19 cellular contexts compared by ENCODE assay signal in genomic region chr4:138646383-138646782, GRCh38.
DNase-seq lines count a peak whose midpoint lies in the region; ATAC-seq and TF ChIP-seq lines count a peak whose summit lies in the region.
"Had no signal": no experiment of that assay in that cellular context is flagged by ENCODE, and none has a peak within 500 bp of the region (broad histone marks: within the 10 kb centered on the region; RNA-seq: fewer than 3 reads in every experiment).

No MANE protein-coding gene starts in this region.

- no peak overlapping the region for H3K4me3 Mint-ChIP-seq in endodermal cell
- H3K4me3 Mint-ChIP-seq: CD8-positive, alpha-beta memory T cell; GM23338; H9; IgD-negative memory B cell had no signal

- intact Hi-C loops in sciatic nerve (cut with DNase I), result no loop called here

- DNase-seq in H4 (ENCODE audit: low spot score) (no peak), sciatic nerve (ENCODE audit: low spot score) (no peak), SHP77 treated with DMSO at 0.1 percent for 48 hours (lab: John Stamatoyannopoulos, UW) (no peak), endodermal cell (no peak)
- DNase-seq: 8988T; AML-193; Caco-2; CD8-positive, alpha-beta memory T cell; DND-41; GDM1; H9; KG1 had no signal

- H3K27ac Mint-ChIP-seq in endodermal cell, result no peak overlapping the region
- H3K27ac Mint-ChIP-seq: CD8-positive, alpha-beta memory T cell; GM23338; H9; IgD-negative memory B cell had no signal

- TF ChIP-seq CTCF in endodermal cell (conservative IDR thresholded peaks at IDR 0.05), result no peak

- ATAC-seq in GM18511 (IDR thresholded peaks at IDR 0.05; ENCODE audit: unreplicated experiment) (peak; percentile 63), GM19025 (IDR thresholded peaks at IDR 0.05; ENCODE audit: low read depth, unreplicated experiment) (peak; percentile 51), HG02798 (IDR thresholded peaks at IDR 0.05; ENCODE audit: poor library complexity, unreplicated experiment) (peak; percentile 66), HG03175 (IDR thresholded peaks at IDR 0.05; ENCODE audit: unreplicated experiment) (peak; percentile 65), sciatic nerve (no peak)

- H3K9me3 Mint-ChIP-seq in endodermal cell, result no peaks in the 10 kb centered on the region
- H3K9me3 Mint-ChIP-seq: GM23338, H9 had no signal

- no peaks in the 10 kb centered on the region for H3K27me3 Mint-ChIP-seq in endodermal cell (ENCODE audit: insufficient read depth)
- H3K27me3 Mint-ChIP-seq: CD8-positive, alpha-beta memory T cell; IgD-negative memory B cell had no signal

- H3K27ac ChIP-seq in endodermal cell (ENCODE audit: low read depth, low read length), result no peak overlapping the region
- H3K27ac ChIP-seq: BLaER1 had no signal

- H3K9me3 ChIP-seq in endodermal cell (ENCODE audit: control insufficient read depth, low read length), result no peaks in the 10 kb centered on the region
- H3K9me3 ChIP-seq: BLaER1, Caco-2 had no signal

- WGBS in endodermal cell (ENCODE audit: insufficient coverage in 1 of 2, insufficient read length in 1 of 2), 2 experiments, result 88% methylated on average over 4 of the region's 4 CpGs; no CpG with 5 or more reads in 1 of the 2 experiments

- H3K27me3 ChIP-seq in endodermal cell (ENCODE audit: control insufficient read depth, insufficient read depth, low read length, poor library complexity, severe bottlenecking), result no peaks in the 10 kb centered on the region
- H3K27me3 ChIP-seq: BLaER1 had no signal

- peaks cover 8% of the 10 kb centered on the region for H3K4me1 Mint-ChIP-seq in endodermal cell
- H3K4me1 Mint-ChIP-seq: CD8-positive, alpha-beta memory T cell; IgD-negative memory B cell had no signal

- no peaks in the 10 kb centered on the region for H3K4me1 ChIP-seq in endodermal cell (ENCODE audit: control insufficient read depth, insufficient read depth, low read length)
- H3K4me1 ChIP-seq: BLaER1, Caco-2 had no signal

- no peak overlapping the region for H3K4me3 ChIP-seq in endodermal cell (ENCODE audit: low read length)
- H3K4me3 ChIP-seq: BLaER1, GM23338 had no signal

- no peaks in the 10 kb centered on the region for H3K36me3 Mint-ChIP-seq in endodermal cell (ENCODE audit: low read depth)
- H3K36me3 Mint-ChIP-seq: CD8-positive, alpha-beta memory T cell; IgD-negative memory B cell had no signal

- no peaks in the 10 kb centered on the region for H3K36me3 ChIP-seq in endodermal cell (ENCODE audit: control insufficient read depth, insufficient read depth, low read length)
- H3K36me3 ChIP-seq: BLaER1 had no signal

- H3K9ac ChIP-seq in endodermal cell (ENCODE audit: extremely low read depth, low read length, poor library complexity, severe bottlenecking), result no peak overlapping the region
- H3K9ac ChIP-seq: BLaER1 had no signal
